ENCODE assay signal across 1 cellular context in genomic region chr2:21821697-21822227, GRCh38.
TF ChIP-seq lines count a peak whose summit lies in the region.

No MANE protein-coding gene starts in this region.

TF ChIP-seq in GM23338, 12 proteins besides CTCF, POLR2A, EP300 and RAD21 (continued from another document):
- no peak for TF ChIP-seq ZNF462 (CRISPR knock-in tag; IDR thresholded peaks at IDR 0.05)
- TF ChIP-seq ETS1 (IDR thresholded peaks at IDR 0.05), result no peak
- no peak for TF ChIP-seq ZNF114 (CRISPR knock-in tag; IDR thresholded peaks at IDR 0.05)
- no peak for TF ChIP-seq REST (IDR thresholded peaks at IDR 0.05; ENCODE audit: unreplicated experiment)
- no peak for TF ChIP-seq NANOG (IDR thresholded peaks at IDR 0.05; ENCODE audit: borderline replicate concordance)
- no peak for TF ChIP-seq EZH2phosphoT487 (IDR thresholded peaks at IDR 0.05; ENCODE audit: unreplicated experiment)
- TF ChIP-seq POLR2AphosphoS5 (IDR thresholded peaks at IDR 0.05; ENCODE audit: low read depth), result no peak
- TF ChIP-seq CREB1 (CRISPR knock-in tag; IDR thresholded peaks at IDR 0.05; ENCODE audit: low read depth), result no peak
- no peak for TF ChIP-seq STAT1 (IDR thresholded peaks at IDR 0.05; ENCODE audit: unreplicated experiment)
- TF ChIP-seq EZH2 (IDR thresholded peaks at IDR 0.05; ENCODE audit: low read depth, unreplicated experiment), result no peak
TF ChIP-seq in GM23338: peak in this region for 0.
